ENCODE assay signal across 16 cellular contexts in genomic region chr12:117881517-117881916, GRCh38.
DNase-seq lines count a peak whose midpoint lies in the region; ATAC-seq lines count a peak whose summit lies in the region.
"Had no signal": no experiment of that assay in that cellular context is flagged by ENCODE, and none has a peak within 500 bp of the region (broad histone marks: within the 10 kb centered on the region; RNA-seq: fewer than 3 reads in every experiment).

No MANE protein-coding gene starts in this region.

- ATAC-seq in left lobe of liver (peak; percentile 44), GM21515 (IDR thresholded peaks at IDR 0.05; ENCODE audit: unreplicated experiment) (no peak)
- ATAC-seq: CD8-positive, alpha-beta T cell; GM23338 had no signal

- DNase-seq in NOMO-1 treated with DMSO at 0.1 percent for 48 hours (lab: John Stamatoyannopoulos, UW; ENCODE audit: unreplicated experiment) (peak; percentile 3), NOMO-1 (lab: John Stamatoyannopoulos, UW; ENCODE audit: unreplicated experiment in 2 of 2) (no peak), OCI-M1 (lab: John Stamatoyannopoulos, UW) (peak; percentile 11), left lobe of liver (ENCODE audit: low spot score) (no peak), NCI-H146 (lab: John Stamatoyannopoulos, UW) (no peak), foreskin melanocyte (no peak)
- DNase-seq: ACHN; C1 segment of cervical spinal cord; Caco-2; CD4-positive, CD25-positive, alpha-beta regulatory T cell; CD8-positive, alpha-beta T cell; DMS153; DND-41; H9 had no signal

Comparison
In these comparisons a context has a peak if more than half of its experiments do, and no peak if none do; other contexts are left out.
1. DNase-seq: peak in NOMO-1 treated with DMSO at 0.1 percent for 48 hours (single experiment) and OCI-M1 (single experiment); none in NOMO-1 (0 of 2), left lobe of liver (single experiment), NCI-H146 (single experiment) and foreskin melanocyte (single experiment).